30 cellular contexts compared by ENCODE assay signal in genomic region chr6:50845499-50846108, GRCh38. TPM values are rescaled to one million over a fixed set of nuclear protein-coding genes. Genes with fewer than 3 reads are reported as not detected.
A peak's percentile ranks its signal among the peaks of the same experiment; 100 is the strongest.
DNase-seq lines count a peak whose midpoint lies in the region; ATAC-seq lines count a peak whose summit lies in the region.
"Had no signal": no experiment of that assay in that cellular context is flagged by ENCODE, and none has a peak within 500 bp of the region (broad histone marks: within the 10 kb centered on the region; RNA-seq: fewer than 3 reads in every experiment).

No MANE protein-coding gene starts in this region.

- H3K27ac ChIP-seq in HUES6 (ENCODE audit: low read depth, low read length) (no peak overlapping the region), ectodermal cell (ENCODE audit: insufficient read depth, low read depth, low read length, poor library complexity, severe bottlenecking) (no peak overlapping the region), iPS-20b (ENCODE audit: low read length) (no peak overlapping the region), trophoblast cell (ENCODE audit: low read depth, low read length) (no peak overlapping the region)
- H3K27ac ChIP-seq: C4-2B, dorsolateral prefrontal cortex, epithelial cell of prostate, pancreas, RWPE1 had no signal

- H3K9ac ChIP-seq in HUES6 (ENCODE audit: low read length) (peak overlapping the region; percentile 25), iPS-20b (ENCODE audit: low read depth, low read length) (no peak overlapping the region), trophoblast cell (ENCODE audit: low read length) (no peak overlapping the region)
- H3K9ac ChIP-seq: SK-N-SH had no signal

- no peak overlapping the region for H3K23ac ChIP-seq in trophoblast cell (ENCODE audit: low read length)

- H3K4me3 ChIP-seq in HUES6 (ENCODE audit: low read depth, low read length) (peak overlapping the region; percentile 67), ectodermal cell (ENCODE audit: insufficient read depth, low read depth, low read length) (peak overlapping the region; percentile 25), iPS-20b (ENCODE audit: low read length) (peak overlapping the region; percentile 57), trophoblast cell (ENCODE audit: low read depth, low read length) (peak overlapping the region; percentile 27)
- H3K4me3 ChIP-seq: dorsolateral prefrontal cortex, pancreas had no signal

- no peaks in the 10 kb centered on the region for H3K4me1 Mint-ChIP-seq in activated naive CD4-positive, alpha-beta T cell treated with anti-CD3 and anti-CD28 coated beads, Interleukin-2, amount 10 ng/mL, durations not matched to agents 7 days and 5 days
- H3K4me1 Mint-ChIP-seq: activated CD4-positive, alpha-beta T cell treated with anti-CD3 and anti-CD28 coated beads for 36 hours; naive thymus-derived CD8-positive, alpha-beta T cell; stimulated activated effector memory CD8-positive, alpha-beta T cell treated with anti-CD3 and anti-CD28 coated beads, Interleukin-12 subunit alpha, Interleukin-12 subunit beta, amount 100 ng/mL, for 72 hours had no signal

- H3K27me3 Mint-ChIP-seq in activated naive CD4-positive, alpha-beta T cell treated with anti-CD3 and anti-CD28 coated beads, Interleukin-2, amount 10 ng/mL, durations not matched to agents 7 days and 5 days = peaks cover 95% of the 10 kb centered on the region

- H3K4me2 ChIP-seq in trophoblast cell (ENCODE audit: low read length) = peak overlapping the region; percentile 50
- H3K4me2 ChIP-seq: SK-N-SH had no signal

- H2BK12ac ChIP-seq in trophoblast cell (ENCODE audit: low read length) = no peak overlapping the region

- H4K12ac ChIP-seq in trophoblast cell (ENCODE audit: low read depth, low read length) = no peak overlapping the region

- H3K9me3 Mint-ChIP-seq in activated naive CD4-positive, alpha-beta T cell treated with anti-CD3 and anti-CD28 coated beads, Interleukin-2, amount 10 ng/mL, durations not matched to agents 7 days and 5 days = no peaks in the 10 kb centered on the region

- H3K4me3 Mint-ChIP-seq in activated naive CD4-positive, alpha-beta T cell treated with anti-CD3 and anti-CD28 coated beads, Interleukin-2, amount 10 ng/mL, durations not matched to agents 7 days and 5 days = no peak overlapping the region
- H3K4me3 Mint-ChIP-seq: activated CD4-positive, alpha-beta T cell treated with anti-CD3 and anti-CD28 coated beads for 36 hours; naive thymus-derived CD8-positive, alpha-beta T cell; stimulated activated effector memory CD8-positive, alpha-beta T cell treated with anti-CD3 and anti-CD28 coated beads, Interleukin-12 subunit alpha, Interleukin-12 subunit beta, amount 100 ng/mL, for 72 hours had no signal

- no peak overlapping the region for H3K18ac ChIP-seq in trophoblast cell (ENCODE audit: low read length)

- no peaks in the 10 kb centered on the region for H3K79me2 ChIP-seq in trophoblast cell (ENCODE audit: control insufficient read depth, insufficient read depth, low read length, poor library complexity)

- ATAC-seq in HG02610 (IDR thresholded peaks at IDR 0.05; ENCODE audit: unreplicated experiment) = no peak
- ATAC-seq: activated CD4-positive, alpha-beta T cell treated with anti-CD3 and anti-CD28 coated beads for 36 hours; HCT116; left ventricle myocardium superior; naive thymus-derived CD8-positive, alpha-beta T cell; pancreas; stimulated activated effector memory CD8-positive, alpha-beta T cell treated with anti-CD3 and anti-CD28 coated beads, Interleukin-12 subunit alpha, Interleukin-12 subunit beta, amount 100 ng/mL, for 72 hours had no signal

- CTCF ChIA-PET in activated naive CD4-positive, alpha-beta T cell treated with anti-CD3 and anti-CD28 coated beads, Interleukin-2, amount 10 ng/mL, durations not matched to agents 7 days and 5 days (lab: Charles Lee) = no interaction called here

- peak overlapping the region; percentile 23 for H4K8ac ChIP-seq in trophoblast cell (ENCODE audit: low read depth, low read length)

- H2AFZ ChIP-seq in trophoblast cell (ENCODE audit: insufficient read depth, low read length, poor library complexity) = no peak overlapping the region

- H3K14ac ChIP-seq in trophoblast cell (ENCODE audit: low read length) = peak overlapping the region; percentile 2

- H3K9me3 ChIP-seq in HUES6 (ENCODE audit: control insufficient read depth, insufficient read depth, low read depth, low read length) = no peaks in the 10 kb centered on the region
- no peaks in the 10 kb centered on the region for H3K9me3 ChIP-seq in ectodermal cell (ENCODE audit: control insufficient read depth, low read length)
- H3K9me3 ChIP-seq in iPS-20b (ENCODE audit: insufficient read depth, low read depth, low read length) = no peaks in the 10 kb centered on the region
- H3K9me3 ChIP-seq in trophoblast cell (ENCODE audit: insufficient read depth, low read depth, low read length) = no peaks in the 10 kb centered on the region
- H3K9me3 ChIP-seq: Caco-2, pancreas, SK-N-SH had no signal

- in situ Hi-C loops in ACHN (cut with HindIII; ENCODE audit: low pct_ligation_motif_present, low pct_unique_long_range_greater_than_20kb, low sequenced_read_pairs) = no loop called here

- H3K4me1 ChIP-seq in HUES6 (ENCODE audit: control insufficient read depth, insufficient read depth, low read length) (peaks cover 41% of the 10 kb centered on the region), ectodermal cell (ENCODE audit: control insufficient read depth, insufficient read depth, low read length) (peaks cover 27% of the 10 kb centered on the region), iPS-20b (ENCODE audit: insufficient read depth, low read length) (peaks cover 26% of the 10 kb centered on the region), trophoblast cell (ENCODE audit: control insufficient read depth in 1 of 2, insufficient read depth in 2 of 2, low read length in 2 of 2) (peaks cover 21 to 30% of the 10 kb centered on the region in 2 experiments)
- H3K4me1 ChIP-seq: Caco-2 had no signal

- 0 to 1% methylated on average over 44 of the region's 44 CpGs for WGBS in ectodermal cell, 2 experiments
- no CpG with 5 or more reads among the region's 44 CpGs for WGBS in trophoblast cell (ENCODE audit: extremely low coverage, insufficient coverage, insufficient read length)

- H3K36me3 Mint-ChIP-seq in activated naive CD4-positive, alpha-beta T cell treated with anti-CD3 and anti-CD28 coated beads, Interleukin-2, amount 10 ng/mL, durations not matched to agents 7 days and 5 days = peaks cover 2% of the 10 kb centered on the region
- H3K36me3 Mint-ChIP-seq: stimulated activated effector memory CD8-positive, alpha-beta T cell treated with anti-CD3 and anti-CD28 coated beads, Interleukin-12 subunit alpha, Interleukin-12 subunit beta, amount 100 ng/mL, for 72 hours had no signal

- H3K27me3 ChIP-seq in HUES6 (ENCODE audit: control insufficient read depth, insufficient read depth, low read length) (peaks cover 100% of the 10 kb centered on the region), ectodermal cell (ENCODE audit: control insufficient read depth, insufficient read depth, low read length, poor library complexity, severe bottlenecking) (peaks cover 100% of the 10 kb centered on the region), iPS-20b (ENCODE audit: insufficient read depth, low read length) (peaks cover 100% of the 10 kb centered on the region), trophoblast cell (ENCODE audit: insufficient read depth, low read length) (peaks cover 13% of the 10 kb centered on the region)

- no peak overlapping the region for H2BK120ac ChIP-seq in trophoblast cell (ENCODE audit: insufficient read depth, low read length, poor library complexity)

- H3K36me3 ChIP-seq in HUES6 (ENCODE audit: control insufficient read depth, insufficient read depth, low read length) (no peaks in the 10 kb centered on the region), ectodermal cell (ENCODE audit: control insufficient read depth, insufficient read depth, low read length) (no peaks in the 10 kb centered on the region), iPS-20b (ENCODE audit: insufficient read depth, low read depth, low read length) (no peaks in the 10 kb centered on the region), trophoblast cell (ENCODE audit: control insufficient read depth in 1 of 2, insufficient read depth in 2 of 2, low read length in 2 of 2) (no peaks in the 10 kb centered on the region)
- H3K36me3 ChIP-seq: pancreas had no signal

- peaks cover 18% of the 10 kb centered on the region for H3K79me1 ChIP-seq in trophoblast cell (ENCODE audit: low read length)

- H2AK5ac ChIP-seq in trophoblast cell (ENCODE audit: low read length) = no peak overlapping the region

- no peak overlapping the region for H4K91ac ChIP-seq in trophoblast cell (ENCODE audit: low read depth, low read length)

- no peak overlapping the region for H3K27ac Mint-ChIP-seq in activated naive CD4-positive, alpha-beta T cell treated with anti-CD3 and anti-CD28 coated beads, Interleukin-2, amount 10 ng/mL, durations not matched to agents 7 days and 5 days
- H3K27ac Mint-ChIP-seq: activated CD4-positive, alpha-beta T cell treated with anti-CD3 and anti-CD28 coated beads for 36 hours; stimulated activated effector memory CD8-positive, alpha-beta T cell treated with anti-CD3 and anti-CD28 coated beads, Interleukin-12 subunit alpha, Interleukin-12 subunit beta, amount 100 ng/mL, for 72 hours had no signal

- no peak overlapping the region for H3K4ac ChIP-seq in trophoblast cell (ENCODE audit: low read depth, low read length)

- DNase-seq in trophoblast cell = no peak
- no peak for DNase-seq in activated naive CD4-positive, alpha-beta T cell treated with anti-CD3 and anti-CD28 coated beads, Interleukin-2, amount 10 ng/mL, durations not matched to agents 7 days and 5 days
- no peak for DNase-seq in mucosa of gallbladder (ENCODE audit: low spot score)
- DNase-seq in ACHN = no peak
- DNase-seq: activated CD4-positive, alpha-beta T cell treated with anti-CD3 and anti-CD28 coated beads for 36 hours; activated effector memory CD4-positive, alpha-beta T cell treated with anti-CD3 and anti-CD28 coated beads, Interleukin-2, amount 50 U/mL, for 16 hours; activated T-cell treated with anti-CD3 and anti-CD28 coated beads, Interleukin-2, amount 50 U/mL, for 1 hour; Caco-2; dorsolateral prefrontal cortex; GF-D8; left ventricle myocardium superior; midbrain; naive thymus-derived CD8-positive, alpha-beta T cell; NCI-H446; NCI-H774; SK-N-SH; stimulated activated CD4-positive, alpha-beta T cell treated with anti-CD3 and anti-CD28 coated beads, Interleukin-4, amount 100 ng/mL, for 1 hour; T-helper 2 cell had no signal

- no peak overlapping the region for H2BK5ac ChIP-seq in trophoblast cell (ENCODE audit: low read depth, low read length, poor library complexity)

RNA-seq across cellular contexts. Expression of gene TFAP2B, which starts 26.9 kb away (rescaled TPM):
- polyA plus RNA-seq in ectodermal cell (2013, experiment 1 of 4) = 18.1 TPM
- 15.4 TPM for polyA plus RNA-seq in ectodermal cell (2013, experiment 2 of 4)
- 11.5 TPM for polyA plus RNA-seq in ectodermal cell (2013, experiment 3 of 4)
- 16.3 TPM for polyA plus RNA-seq in ectodermal cell (2013, experiment 4 of 4)
- 2.0 and 2.3 TPM in 2 replicates for polyA plus RNA-seq in trophoblast cell (2013)
- not detected for total RNA-seq in mucosa of gallbladder
- total RNA-seq: activated CD4-positive, alpha-beta T cell treated with anti-CD3 and anti-CD28 coated beads for 36 hours; activated CD8-positive, alpha-beta memory T cell treated with anti-CD3 and anti-CD28 coated beads for 36 hours; Caco-2; HT1080; left ventricle myocardium superior; naive thymus-derived CD8-positive, alpha-beta T cell; pancreas had no signal
- polyA plus RNA-seq: naive thymus-derived CD8-positive, alpha-beta T cell; pancreas had no signal
